Comparison of ENCODE assay signal across 13 cellular contexts in genomic region chr5:172856336-172856735, GRCh38. TPM values are rescaled to one million over a fixed set of nuclear protein-coding genes. Genes with fewer than 3 reads are reported as not detected.
DNase-seq lines count a peak whose midpoint lies in the region; ATAC-seq and TF ChIP-seq lines count a peak whose summit lies in the region.
"Had no signal": no experiment of that assay in that cellular context is flagged by ENCODE, and none has a peak within 500 bp of the region (broad histone marks: within the 10 kb centered on the region; RNA-seq: fewer than 3 reads in every experiment).

No MANE protein-coding gene starts in this region.

- H3K4me1 ChIP-seq in BLaER1 (peaks cover 98% of the 10 kb centered on the region), sigmoid colon (peaks cover 0 to 86% (median 75%) of the 10 kb centered on the region in 4 donors)

- H3K36me3 ChIP-seq in BLaER1: peaks cover 96% of the 10 kb centered on the region
- H3K36me3 ChIP-seq in sigmoid colon: no peaks in the 10 kb centered on the region
- H3K36me3 ChIP-seq: colonic mucosa had no signal

- H3K4me3 Mint-ChIP-seq in activated B cell treated with CpG ODN at 0.5 μM for 24 hours: no peak overlapping the region
- H3K4me3 Mint-ChIP-seq in immature natural killer cell: no peak overlapping the region
- H3K4me3 Mint-ChIP-seq: activated CD4-positive, alpha-beta memory T cell treated with anti-CD3 and anti-CD28 coated beads, Interleukin-2, amount 10 ng/mL, durations not matched to agents 7 days and 5 days; activated naive CD4-positive, alpha-beta T cell treated with anti-CD3 and anti-CD28 coated beads, Interleukin-2, amount 10 ng/mL, durations not matched to agents 7 days and 5 days had no signal

- POLR2A ChIA-PET in activated B cell treated with CpG ODN at 0.5 μM for 24 hours (lab: Charles Lee): no interaction called here

- H3K4me3 ChIP-seq in BLaER1: no peak overlapping the region
- no peak overlapping the region for H3K4me3 ChIP-seq in sigmoid colon
- H3K4me3 ChIP-seq: colonic mucosa had no signal

- no peak overlapping the region; the same call in 1 of the 2 replicates for H3K9ac ChIP-seq in BLaER1

- intact Hi-C loops in activated B cell treated with CpG ODN at 0.5 μM for 24 hours (cut with micrococcal nuclease): no loop called here
- intact Hi-C loops in sigmoid colon (cut with DNase I): no loop called here

- H3K9me3 Mint-ChIP-seq in activated B cell treated with CpG ODN at 0.5 μM for 24 hours (no peaks in the 10 kb centered on the region), immature natural killer cell (no peaks in the 10 kb centered on the region)
- H3K9me3 Mint-ChIP-seq: activated CD4-positive, alpha-beta memory T cell treated with anti-CD3 and anti-CD28 coated beads, Interleukin-2, amount 10 ng/mL, durations not matched to agents 7 days and 5 days; activated naive CD4-positive, alpha-beta T cell treated with anti-CD3 and anti-CD28 coated beads, Interleukin-2, amount 10 ng/mL, durations not matched to agents 7 days and 5 days had no signal

- no peak for TF ChIP-seq EP300 in sigmoid colon (IDR thresholded peaks at IDR 0.05)

- H3K9me3 ChIP-seq in BLaER1 (no peaks in the 10 kb centered on the region), sigmoid colon (no peaks in the 10 kb centered on the region)
- H3K9me3 ChIP-seq: colonic mucosa had no signal

- peaks cover 100% of the 10 kb centered on the region for H4K20me1 ChIP-seq in BLaER1

- H3K36me3 Mint-ChIP-seq in activated B cell treated with CpG ODN at 0.5 μM for 24 hours (ENCODE audit: low read depth) (peaks cover 42% of the 10 kb centered on the region), immature natural killer cell (peaks cover 4 to 7% (median 6%) of the 10 kb centered on the region in 3 donors)
- H3K36me3 Mint-ChIP-seq: activated naive CD4-positive, alpha-beta T cell treated with anti-CD3 and anti-CD28 coated beads, Interleukin-2, amount 10 ng/mL, durations not matched to agents 7 days and 5 days had no signal

- no peak for ATAC-seq in activated B cell treated with CpG ODN at 0.5 μM for 24 hours (ENCODE audit: low read depth)

- DNase-seq in activated B cell treated with CpG ODN at 0.5 μM for 24 hours (no peak), immature natural killer cell (no peak), sigmoid colon (no peak), DMS 273 (lab: John Stamatoyannopoulos, UW; ENCODE audit: unreplicated experiment) (no peak), HCEC 1CT (no peak), DMS153 (lab: John Stamatoyannopoulos, UW) (no peak), NCI-H345 (lab: John Stamatoyannopoulos, UW) (no peak)
- DNase-seq: activated CD4-positive, alpha-beta memory T cell treated with anti-CD3 and anti-CD28 coated beads, Interleukin-2, amount 10 ng/mL, durations not matched to agents 7 days and 5 days; activated naive CD4-positive, alpha-beta T cell treated with anti-CD3 and anti-CD28 coated beads, Interleukin-2, amount 10 ng/mL, durations not matched to agents 7 days and 5 days; colonic mucosa; retina; T-helper 9 cell had no signal

- 98 to 99% methylated on average over 4 of the region's 4 CpGs for WGBS in sigmoid colon, 2 donors

- H3K4me1 Mint-ChIP-seq in activated B cell treated with CpG ODN at 0.5 μM for 24 hours (peaks cover 57% of the 10 kb centered on the region), immature natural killer cell (peaks cover 61 to 77% of the 10 kb centered on the region in 2 donors)

- no peaks in the 10 kb centered on the region for H3K27me3 Mint-ChIP-seq in activated B cell treated with CpG ODN at 0.5 μM for 24 hours
- H3K27me3 Mint-ChIP-seq in immature natural killer cell (ENCODE audit: low read depth in 3 of 3): peaks cover 11 to 15% (median 15%) of the 10 kb centered on the region in 3 donors
- H3K27me3 Mint-ChIP-seq: activated CD4-positive, alpha-beta memory T cell treated with anti-CD3 and anti-CD28 coated beads, Interleukin-2, amount 10 ng/mL, durations not matched to agents 7 days and 5 days; activated naive CD4-positive, alpha-beta T cell treated with anti-CD3 and anti-CD28 coated beads, Interleukin-2, amount 10 ng/mL, durations not matched to agents 7 days and 5 days had no signal

- peak overlapping the region; percentile 59 for H3K27ac Mint-ChIP-seq in activated B cell treated with CpG ODN at 0.5 μM for 24 hours
- peak overlapping the region; percentile 26 to 99 (median 88) for H3K27ac Mint-ChIP-seq in immature natural killer cell
- H3K27ac Mint-ChIP-seq: activated CD4-positive, alpha-beta memory T cell treated with anti-CD3 and anti-CD28 coated beads, Interleukin-2, amount 10 ng/mL, durations not matched to agents 7 days and 5 days; activated naive CD4-positive, alpha-beta T cell treated with anti-CD3 and anti-CD28 coated beads, Interleukin-2, amount 10 ng/mL, durations not matched to agents 7 days and 5 days had no signal

- peak overlapping the region; percentile 83; the same call in 1 of the 2 replicates for H3K27ac ChIP-seq in BLaER1
- peak overlapping the region; percentile 55 to 95 (median 78) for H3K27ac ChIP-seq in sigmoid colon
- H3K27ac ChIP-seq: colonic mucosa had no signal

- H3K27me3 ChIP-seq in BLaER1 (no peaks in the 10 kb centered on the region), sigmoid colon (no peaks in the 10 kb centered on the region)
- H3K27me3 ChIP-seq: colonic mucosa had no signal

- TF ChIP-seq POLR2A in sigmoid colon (IDR thresholded peaks at IDR 0.05): no peak

- CTCF ChIA-PET in activated B cell treated with CpG ODN at 0.5 μM for 24 hours (lab: Charles Lee): no interaction called here

- H3K4me2 ChIP-seq in BLaER1: 0 out of 2 replicates have a peak overlapping the region, but pooled peaks have one; percentile 23

- TF ChIP-seq CTCF in activated B cell treated with CpG ODN at 0.5 μM for 24 hours (IDR thresholded peaks at IDR 0.05): no peak
- no peak for TF ChIP-seq CTCF in sigmoid colon (IDR thresholded peaks at IDR 0.05)

RNA-seq across cellular contexts. Expression of gene ERGIC1, which starts 22.3 kb away (rescaled TPM):
- 69.6 and 72.5 TPM in 2 replicates for total RNA-seq in activated B cell treated with CpG ODN at 0.5 μM for 24 hours
- polyA plus RNA-seq in immature natural killer cell: 10 to 100 TPM; 40.7 to 61.9 (median 61.7) TPM
- 100 to 1,000 TPM in 1 of 4 donors, 10 to 100 TPM in 3; 80.6 to 117 (median 95.7) TPM for total RNA-seq in sigmoid colon
- polyA plus RNA-seq in sigmoid colon: 100 to 1,000 TPM; 125 to 160 (median 132) TPM
